Comparison of ENCODE assay signal across 8 cellular contexts in genomic region chr10:13298748-13299436, GRCh38. TPM values are rescaled to one million over a fixed set of nuclear protein-coding genes. Genes with fewer than 3 reads are reported as not detected.
DNase-seq lines count a peak whose midpoint lies in the region; ATAC-seq and TF ChIP-seq lines count a peak whose summit lies in the region.

No MANE protein-coding gene starts in this region.

- no peak for TF ChIP-seq CTCF in astrocyte of the spinal cord (IDR thresholded peaks at IDR 0.05; ENCODE audit: low read depth, low read length)
- TF ChIP-seq CTCF in lung (IDR thresholded peaks at IDR 0.05; ENCODE audit: control extremely low read depth, extremely low read depth) = no peak
- TF ChIP-seq CTCF in transverse colon (IDR thresholded peaks at IDR 0.05) = no peak

- H3K4me3 ChIP-seq in astrocyte of the spinal cord (ENCODE audit: low read depth, low read length) (peak overlapping the region; percentile 48), lung (peak overlapping the region; percentile 53), transverse colon (peak overlapping the region; percentile 82 to 87 (median 86))

- H3K27me3 ChIP-seq in lung (ENCODE audit: control insufficient read depth, insufficient read depth) (no peaks in the 10 kb centered on the region), transverse colon (no peaks in the 10 kb centered on the region)

- peaks cover 29% of the 10 kb centered on the region for H3K4me1 Mint-ChIP-seq in activated naive CD4-positive, alpha-beta T cell treated with anti-CD3 and anti-CD28 coated beads, Interleukin-2, amount 10 ng/mL, durations not matched to agents 7 days and 5 days

- H3K9me3 Mint-ChIP-seq in activated naive CD4-positive, alpha-beta T cell treated with anti-CD3 and anti-CD28 coated beads, Interleukin-2, amount 10 ng/mL, durations not matched to agents 7 days and 5 days = no peaks in the 10 kb centered on the region

- intact Hi-C loops in transverse colon (cut with DNase I; ENCODE audit: low total_unique reads) = no loop called here

- H3K36me3 Mint-ChIP-seq in activated naive CD4-positive, alpha-beta T cell treated with anti-CD3 and anti-CD28 coated beads, Interleukin-2, amount 10 ng/mL, durations not matched to agents 7 days and 5 days = peaks cover 2% of the 10 kb centered on the region

- no peak for ATAC-seq in lung (ENCODE audit: insufficient read depth, low FRiP score)

- peak overlapping the region; percentile 69 for H3K4me3 Mint-ChIP-seq in activated naive CD4-positive, alpha-beta T cell treated with anti-CD3 and anti-CD28 coated beads, Interleukin-2, amount 10 ng/mL, durations not matched to agents 7 days and 5 days

- H3K9me3 ChIP-seq in lung (ENCODE audit: control insufficient read depth in 2 of 2, insufficient read depth in 1 of 2, low read length in 1 of 2) (no peaks in the 10 kb centered on the region), transverse colon (no peaks in the 10 kb centered on the region)

- in situ Hi-C loops in astrocyte of the spinal cord (cut with HindIII; ENCODE audit: low sequenced_read_pairs) = no loop called here
- in situ Hi-C loops in transverse colon (cut with MboI; ENCODE audit: low pct_ligation_motif_present in 1 of 4, low pct_unique_long_range_greater_than_20kb in 1 of 4, low sequenced_read_pairs in 3 of 4) = no loop called here

- no peak for TF ChIP-seq POLR2A in transverse colon (IDR thresholded peaks at IDR 0.05)

- H3K36me3 ChIP-seq in lung (ENCODE audit: control insufficient read depth in 2 of 2, insufficient read depth in 2 of 2, low read length in 2 of 2) (peaks cover 3 to 5% of the 10 kb centered on the region in 2 donors), transverse colon (peaks cover 0 to 7% (median 0%) of the 10 kb centered on the region in 4 donors)

- DNase-seq in activated naive CD4-positive, alpha-beta T cell treated with anti-CD3 and anti-CD28 coated beads, Interleukin-2, amount 10 ng/mL, durations not matched to agents 7 days and 5 days = no peak
- no peak for DNase-seq in activated naive CD4-positive, alpha-beta T cell treated with anti-CD3 and anti-CD28 coated beads, Interleukin-2, amount 50 U/mL, for 16 hours
- no peak for DNase-seq in astrocyte of the spinal cord (ENCODE audit: low read depth, low spot score)
- DNase-seq in lung (ENCODE audit: low spot score) = no peak
- no peak for DNase-seq in transverse colon
- no peak for DNase-seq in AG08396 (ENCODE audit: low spot score)
- DNase-seq in NCI-H128 (lab: John Stamatoyannopoulos, UW; ENCODE audit: unreplicated experiment) = no peak
- no peak for DNase-seq in NCI-H187 (lab: John Stamatoyannopoulos, UW)

- TF ChIP-seq EP300 in transverse colon (IDR thresholded peaks at IDR 0.05; ENCODE audit: low read depth) = no peak

- H3K27ac ChIP-seq in lung (ENCODE audit: low read depth in 1 of 2, low read length in 1 of 2) (peak overlapping the region; percentile 95 to 97), transverse colon (peak overlapping the region; percentile 99 to 100 (median 99))

- no peaks in the 10 kb centered on the region for H3K27me3 Mint-ChIP-seq in activated naive CD4-positive, alpha-beta T cell treated with anti-CD3 and anti-CD28 coated beads, Interleukin-2, amount 10 ng/mL, durations not matched to agents 7 days and 5 days

- H3K27ac Mint-ChIP-seq in activated naive CD4-positive, alpha-beta T cell treated with anti-CD3 and anti-CD28 coated beads, Interleukin-2, amount 10 ng/mL, durations not matched to agents 7 days and 5 days = peak overlapping the region; percentile 24

- peaks cover 3 to 4% of the 10 kb centered on the region in 2 donors for H3K4me1 ChIP-seq in lung (ENCODE audit: control insufficient read depth in 2 of 2, insufficient read depth in 2 of 2, low read length in 2 of 2)
- peaks cover 3 to 27% (median 15%) of the 10 kb centered on the region in 4 donors for H3K4me1 ChIP-seq in transverse colon

- WGBS in lung, 2 donors = 43 to 44% methylated on average over 19 to 20 of the region's 20 CpGs
- whole genome bisulfite sequencing in transverse colon (ENCODE audit: low coverage in 1 of 2), 2 donors = 44 to 54% methylated on average over 12 to 20 of the region's 20 CpGs

- CTCF ChIA-PET in activated naive CD4-positive, alpha-beta T cell treated with anti-CD3 and anti-CD28 coated beads, Interleukin-2, amount 10 ng/mL, durations not matched to agents 7 days and 5 days (lab: Charles Lee) = no interaction called here

RNA-seq across cellular contexts. Expression of gene PHYH, which starts 1.0 kb away (rescaled TPM):
- total RNA-seq in lung (10 to 100 TPM; 17.4 to 28.9 TPM), transverse colon (10 to 100 TPM; 16.1 to 90.1 (median 49.2) TPM)
- 10 to 100 TPM; 14.8 to 28.1 TPM for polyA plus RNA-seq in lung

RNA-seq across cellular contexts. Expression of gene SEPHS1, which starts 49.2 kb away (rescaled TPM):
- total RNA-seq in lung (10 to 100 TPM; 37.4 to 47.3 TPM), transverse colon (10 to 100 TPM; 14.6 to 44.6 (median 28.5) TPM)
- 10 to 100 TPM; 19.5 to 33.4 TPM for polyA plus RNA-seq in lung
